18 cellular contexts compared by ENCODE assay signal in the genomic region with DNA sequence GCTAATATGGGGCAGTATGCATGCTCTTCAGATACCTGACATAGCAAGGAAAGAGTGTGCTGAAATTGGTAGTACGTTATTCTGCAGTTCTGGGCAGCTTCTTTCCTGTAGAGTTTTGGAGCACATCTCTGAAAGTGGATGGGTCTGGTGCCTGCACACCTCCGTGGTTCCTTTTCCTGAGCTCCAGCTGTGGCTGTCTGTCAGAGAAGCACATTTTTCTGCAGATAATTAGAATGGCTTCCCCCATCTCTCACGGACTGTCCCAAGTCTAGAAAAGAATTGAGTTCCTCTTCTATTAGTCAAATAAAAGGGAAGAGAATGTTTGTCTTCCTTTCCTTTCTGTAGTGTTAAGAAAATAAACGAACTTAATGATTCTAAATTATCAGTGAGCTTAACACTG. TPM values are rescaled to one million over a fixed set of nuclear protein-coding genes. Genes with fewer than 3 reads are reported as not detected.
DNase-seq lines count a peak whose midpoint lies in the region; ATAC-seq and TF ChIP-seq lines count a peak whose summit lies in the region.
"Had no signal": no experiment of that assay in that cellular context is flagged by ENCODE, and none has a peak within 500 bp of the region (broad histone marks: within the 10 kb centered on the region; RNA-seq: fewer than 3 reads in every experiment).

No MANE protein-coding gene starts in this region.

- TF ChIP-seq CTCF in cardiac muscle cell (IDR thresholded peaks at IDR 0.05; ENCODE audit: low read depth, low read length) (no peak), hepatocyte (IDR thresholded peaks at IDR 0.05; ENCODE audit: poor library complexity) (no peak), neural cell (IDR thresholded peaks at IDR 0.05; ENCODE audit: poor library complexity, severe bottlenecking) (no peak), coronary artery (IDR thresholded peaks at IDR 0.05) (no peak), GM13976 (IDR thresholded peaks at IDR 0.05; ENCODE audit: borderline replicate concordance, control extremely low read depth, extremely low read depth, insufficient read depth, missing control alignments) (no peak)

- H3K36me3 ChIP-seq in cardiac muscle cell: peaks cover 52% of the 10 kb centered on the region
- H3K36me3 ChIP-seq in hepatocyte (replicated peaks; ENCODE audit: insufficient read depth, low read depth): no peaks in the 10 kb centered on the region
- H3K36me3 ChIP-seq in neural cell (ENCODE audit: insufficient read depth, low read length): peaks cover 59% of the 10 kb centered on the region

- H3K4me2 ChIP-seq in hepatocyte: no peak overlapping the region
- H3K4me2 ChIP-seq in neural cell (ENCODE audit: low read length): no peak overlapping the region
- H3K4me2 ChIP-seq: A549 had no signal

- no peak for ATAC-seq in GM19324 (IDR thresholded peaks at IDR 0.05; ENCODE audit: low FRiP score, unreplicated experiment)
- ATAC-seq: A549, HepG2 had no signal

- intact Hi-C loops in cardiac septum (cut with DNase I): no loop called here

- in situ Hi-C loops in GM13976 (cut with MboI; ENCODE audit: low sequenced_read_pairs, unreplicated experiment): no loop called here

- H3K27ac ChIP-seq in cardiac muscle cell (peak overlapping the region; percentile 59), hepatocyte (peak overlapping the region; percentile 31), neural cell (ENCODE audit: low read length) (no peak overlapping the region), coronary artery (no peak overlapping the region)
- H3K27ac ChIP-seq: 22Rv1, A549, C4-2B had no signal

- no peak overlapping the region for H3K4me3 ChIP-seq in cardiac muscle cell
- H3K4me3 ChIP-seq in hepatocyte: no peak overlapping the region
- H3K4me3 ChIP-seq in neural cell (ENCODE audit: low read length): peak overlapping the region; percentile 39
- H3K4me3 ChIP-seq in coronary artery: no peak overlapping the region
- H3K4me3 ChIP-seq: A549 had no signal

- no peak overlapping the region for H3K9ac ChIP-seq in neural cell (ENCODE audit: low read length)

- H3K27me3 ChIP-seq in cardiac muscle cell (no peaks in the 10 kb centered on the region), hepatocyte (no peaks in the 10 kb centered on the region), neural cell (ENCODE audit: insufficient read depth, low read depth, low read length) (no peaks in the 10 kb centered on the region)

- H3K9me3 ChIP-seq in cardiac muscle cell (ENCODE audit: low read depth) (no peaks in the 10 kb centered on the region), hepatocyte (ENCODE audit: low read depth) (no peaks in the 10 kb centered on the region), neural cell (ENCODE audit: low read length) (no peaks in the 10 kb centered on the region)
- H3K9me3 ChIP-seq: A549 had no signal

- H3K79me2 ChIP-seq in hepatocyte: peaks cover 12% of the 10 kb centered on the region
- H3K79me2 ChIP-seq in neural cell (replicated peaks; ENCODE audit: insufficient read depth, low read length): peaks cover 97% of the 10 kb centered on the region

- 60% methylated on average over 4 of the region's 4 CpGs for WGBS in hepatocyte (ENCODE audit: low lambda C conversion rate, missing lambda C conversion rate)

- H3K9me2 ChIP-seq in hepatocyte (replicated peaks; ENCODE audit: insufficient read depth): no peaks in the 10 kb centered on the region
- no peaks in the 10 kb centered on the region for H3K9me2 ChIP-seq in neural cell (ENCODE audit: insufficient read depth, low read length)

- DNase-seq in cardiac muscle cell (ENCODE audit: low read depth in 1 of 2, low spot score in 1 of 2) (no peak), cardiac septum (ENCODE audit: low spot score) (no peak), hepatocyte (ENCODE audit: low spot score) (no peak), coronary artery (ENCODE audit: low spot score) (no peak), GM13976 (ENCODE audit: low spot score) (no peak)
- DNase-seq in activated T-cell treated with anti-CD3 and anti-CD28 coated beads, Interleukin-2, amount 50 U/mL, for 1 hour: no peak
- DNase-seq: AML-193; CD4-positive, alpha-beta memory T cell; DMS153; DMS79; GDM1; H9 had no signal

- TF ChIP-seq RAD21 in neural cell (conservative IDR thresholded peaks at IDR 0.05): no peak

- H3K4me1 ChIP-seq in cardiac muscle cell (ENCODE audit: low read depth) (no peaks in the 10 kb centered on the region), hepatocyte (ENCODE audit: insufficient read depth) (peaks cover 7% of the 10 kb centered on the region)
- H3K4me1 ChIP-seq: A549 had no signal

- H2AFZ ChIP-seq in hepatocyte (no peak overlapping the region), neural cell (ENCODE audit: low read depth, low read length) (no peak overlapping the region)

- H4K20me1 ChIP-seq in hepatocyte (ENCODE audit: insufficient read depth, poor library complexity, severe bottlenecking): no peaks in the 10 kb centered on the region
- H4K20me1 ChIP-seq in neural cell (ENCODE audit: insufficient read depth): peaks cover 96% of the 10 kb centered on the region

- H3F3A ChIP-seq in neural cell (ENCODE audit: insufficient read depth, low read length, poor library complexity, severe bottlenecking): peaks cover 7% of the 10 kb centered on the region

- no peak for TF ChIP-seq EP300 in neural cell (conservative IDR thresholded peaks at IDR 0.05; ENCODE audit: poor library complexity, severe bottlenecking)

TF ChIP-seq in neural cell, 6 proteins besides CTCF, POLR2A, EP300 and RAD21:
- TF ChIP-seq REST (IDR thresholded peaks at IDR 0.05; ENCODE audit: borderline replicate concordance) (no peak), POLR2AphosphoS5 (IDR thresholded peaks at IDR 0.05) (peak; percentile 27)

RNA-seq across cellular contexts. Expression of gene VCAN, which starts 55.6 kb away (rescaled TPM):
- total RNA-seq in cardiac muscle cell (414 and 618 TPM in 2 replicates), cardiac septum (61.0 TPM), hepatocyte (367 and 398 TPM in 2 replicates)
- polyA plus RNA-seq in cardiac muscle cell (184 and 273 TPM in 2 replicates), hepatocyte (98.0 and 104 TPM in 2 replicates), neural cell (1,185 and 1,274 TPM in 2 replicates)
- polyA minus RNA-seq in neural cell: 3,969 and 5,103 TPM in 2 replicates

Comparison
In these comparisons a context has a peak if more than half of its experiments do, and no peak if none do; other contexts are left out.
1. H3K27ac ChIP-seq: peak in cardiac muscle cell (single experiment) and hepatocyte (single experiment); none in neural cell (single experiment) and coronary artery (0 of 2).